ENCODE assay signal across 23 cellular contexts in the genomic region with DNA sequence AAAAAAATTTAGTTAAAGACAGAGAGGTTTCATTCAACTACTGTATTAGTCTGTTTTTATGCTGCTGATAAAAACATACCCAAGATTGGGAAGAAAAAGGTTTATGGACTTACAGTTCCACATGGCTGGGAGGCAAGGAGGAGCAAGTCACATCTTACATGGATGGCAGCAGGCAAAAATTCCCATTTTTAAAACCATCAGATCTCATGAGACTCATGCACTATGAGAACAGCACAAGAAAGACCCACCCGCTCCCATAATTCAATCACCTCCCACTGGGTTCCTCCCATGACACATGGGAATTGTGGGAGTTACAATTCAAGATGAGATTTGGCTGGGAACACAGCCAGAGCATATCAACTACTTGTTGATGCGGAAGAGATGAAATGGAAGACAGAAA. TPM values are rescaled to one million over a fixed set of nuclear protein-coding genes. Genes with fewer than 3 reads are reported as not detected.
A peak's percentile ranks its signal among the peaks of the same experiment; 100 is the strongest.
DNase-seq lines count a peak whose midpoint lies in the region; ATAC-seq and TF ChIP-seq lines count a peak whose summit lies in the region.
"Had no signal": no experiment of that assay in that cellular context is flagged by ENCODE, and none has a peak within 500 bp of the region (broad histone marks: within the 10 kb centered on the region; RNA-seq: fewer than 3 reads in every experiment).

No MANE protein-coding gene starts in this region.

- DNase-seq in left ventricle myocardium inferior (no peak), Right ventricle myocardium superior (no peak), NCI-H2171 treated with DMSO at 0.1 percent for 48 hours (lab: John Stamatoyannopoulos, UW) (peak; percentile 53), endothelial cell (ENCODE audit: low spot score) (no peak), smooth muscle cell (lab: John Stamatoyannopoulos, UW; ENCODE audit: unreplicated experiment) (no peak), mesothelial cell of epicardium (ENCODE audit: low spot score in 2 of 2, unreplicated experiment in 2 of 2) (no peak), amygdala (lab: John Stamatoyannopoulos, UW) (no peak)
- DNase-seq: ACHN; AML-193; BE2C; CD4-positive, alpha-beta T cell; CD8-positive, alpha-beta memory T cell; DMS 273 treated with DMSO at 0.1 percent for 48 hours; DMS79; EL; GDM1; GM23248; H7; HCEC 1CT had no signal

- H3K27ac ChIP-seq in left ventricle myocardium inferior (replicated peaks), result peak overlapping the region; percentile 10
- H3K27ac ChIP-seq in smooth muscle cell (ENCODE audit: low read depth), result no peak overlapping the region
- H3K27ac ChIP-seq: 22Rv1; BLaER1 treated with 17β-estradiol and CSF1 and Interleukin-3, amounts not matched to agents 10 nM and 100 nM; GM23248 had no signal

- TF ChIP-seq CTCF in left ventricle myocardium inferior (IDR thresholded peaks at IDR 0.05; ENCODE audit: borderline replicate concordance) (no peak), endothelial cell (IDR thresholded peaks at IDR 0.05; ENCODE audit: unreplicated experiment) (no peak), smooth muscle cell (IDR thresholded peaks at IDR 0.05; ENCODE audit: borderline replicate concordance, insufficient read depth, poor library complexity, severe bottlenecking) (no peak), mesothelial cell of epicardium (IDR thresholded peaks at IDR 0.05; ENCODE audit: unreplicated experiment) (no peak)

- intact Hi-C loops in left ventricle myocardium inferior (cut with micrococcal nuclease), result no loop called here
- intact Hi-C loops in Right ventricle myocardium superior (cut with DNase I), result no loop called here

- H3K36me3 Mint-ChIP-seq in endothelial cell (ENCODE audit: low read depth, unreplicated experiment) (peaks cover 46% of the 10 kb centered on the region), mesothelial cell of epicardium (peaks cover 44% of the 10 kb centered on the region)
- H3K36me3 Mint-ChIP-seq: CD14-positive monocyte had no signal

- peaks cover 2% of the 10 kb centered on the region for H3K27me3 Mint-ChIP-seq in endothelial cell (ENCODE audit: unreplicated experiment)
- no peaks in the 10 kb centered on the region for H3K27me3 Mint-ChIP-seq in mesothelial cell of epicardium (ENCODE audit: low read depth)

- H3K36me3 ChIP-seq in left ventricle myocardium inferior (no peaks in the 10 kb centered on the region), smooth muscle cell (ENCODE audit: low read depth) (no peaks in the 10 kb centered on the region)
- H3K36me3 ChIP-seq: BE2C; BLaER1 treated with 17β-estradiol and CSF1 and Interleukin-3, amounts not matched to agents 10 nM and 100 nM had no signal

- peaks cover 30% of the 10 kb centered on the region for H3K79me2 ChIP-seq in smooth muscle cell (ENCODE audit: low read depth)

- H3K4me1 ChIP-seq in left ventricle myocardium inferior (peaks cover under 1% of the 10 kb centered on the region), smooth muscle cell (ENCODE audit: low read depth) (no peaks in the 10 kb centered on the region)
- H3K4me1 ChIP-seq: BE2C; BLaER1 treated with 17β-estradiol and CSF1 and Interleukin-3, amounts not matched to agents 10 nM and 100 nM had no signal

- no peaks in the 10 kb centered on the region for H3K9me3 Mint-ChIP-seq in endothelial cell (ENCODE audit: unreplicated experiment)
- H3K9me3 Mint-ChIP-seq in mesothelial cell of epicardium, result peaks cover 6% of the 10 kb centered on the region
- H3K9me3 Mint-ChIP-seq: CD4-positive, alpha-beta T cell had no signal

- no peak overlapping the region for H3K4me2 ChIP-seq in smooth muscle cell
- H3K4me2 ChIP-seq: BLaER1 treated with 17β-estradiol and CSF1 and Interleukin-3, amounts not matched to agents 10 nM and 100 nM had no signal

- peak overlapping the region; percentile 43 for H3K4me3 Mint-ChIP-seq in endothelial cell (ENCODE audit: unreplicated experiment)
- no peak overlapping the region for H3K4me3 Mint-ChIP-seq in mesothelial cell of epicardium
- H3K4me3 Mint-ChIP-seq: CD14-positive monocyte; CD4-positive, alpha-beta T cell; CD8-positive, alpha-beta memory T cell had no signal

- no peak overlapping the region for H3K9ac ChIP-seq in smooth muscle cell (ENCODE audit: low read depth)
- H3K9ac ChIP-seq: BLaER1 treated with 17β-estradiol and CSF1 and Interleukin-3, amounts not matched to agents 10 nM and 100 nM; GM23248 had no signal

- WGBS in smooth muscle cell (ENCODE audit: low lambda C conversion rate), result 98% methylated on average over 2 of the region's 2 CpGs

- H3K4me1 Mint-ChIP-seq in endothelial cell (ENCODE audit: unreplicated experiment), result no peaks in the 10 kb centered on the region
- H3K4me1 Mint-ChIP-seq in mesothelial cell of epicardium, result peaks cover 8% of the 10 kb centered on the region
- H3K4me1 Mint-ChIP-seq: CD14-positive monocyte; CD8-positive, alpha-beta memory T cell had no signal

- no peaks in the 10 kb centered on the region for H4K20me1 ChIP-seq in smooth muscle cell (ENCODE audit: low read depth)
- H4K20me1 ChIP-seq: BLaER1 treated with 17β-estradiol and CSF1 and Interleukin-3, amounts not matched to agents 10 nM and 100 nM had no signal

- H3K9me3 ChIP-seq in left ventricle myocardium inferior (replicated peaks) (no peaks in the 10 kb centered on the region), smooth muscle cell (replicated peaks; ENCODE audit: low read depth) (no peaks in the 10 kb centered on the region)
- H3K9me3 ChIP-seq: BE2C had no signal

- no peaks in the 10 kb centered on the region for H3F3A ChIP-seq in smooth muscle cell (ENCODE audit: low read depth)

- H3K4me3 ChIP-seq in left ventricle myocardium inferior (no peak overlapping the region), smooth muscle cell (no peak overlapping the region)
- H3K4me3 ChIP-seq: BLaER1 treated with 17β-estradiol and CSF1 and Interleukin-3, amounts not matched to agents 10 nM and 100 nM; GM12878; GM23248 had no signal

- H2AFZ ChIP-seq in smooth muscle cell (ENCODE audit: low read depth), result no peak overlapping the region
- H2AFZ ChIP-seq: GM23248 had no signal

- ATAC-seq in Right ventricle myocardium superior (ENCODE audit: poor library complexity), result no peak
- ATAC-seq: GM12878 had no signal

- H3K27ac Mint-ChIP-seq in endothelial cell (ENCODE audit: unreplicated experiment) (no peak overlapping the region), mesothelial cell of epicardium (no peak overlapping the region)
- H3K27ac Mint-ChIP-seq: CD14-positive monocyte; CD4-positive, alpha-beta T cell; CD8-positive, alpha-beta memory T cell had no signal

- H3K27me3 ChIP-seq in left ventricle myocardium inferior (ENCODE audit: low read depth), result no peaks in the 10 kb centered on the region
- H3K27me3 ChIP-seq in smooth muscle cell (ENCODE audit: low read depth), result no peaks in the 10 kb centered on the region
- H3K27me3 ChIP-seq: BE2C; BLaER1 treated with 17β-estradiol and CSF1 and Interleukin-3, amounts not matched to agents 10 nM and 100 nM had no signal

RNA-seq across cellular contexts. Expression of a gene that starts 9.2 kb away (rescaled TPM):
- 2.8 TPM for total RNA-seq in left ventricle myocardium inferior
- total RNA-seq in Right ventricle myocardium superior, result 3.1 TPM
- 40.9 TPM for total RNA-seq in endothelial cell (ENCODE audit: unreplicated experiment)
- 9.7 and 9.9 TPM in 2 replicates for total RNA-seq in smooth muscle cell
- polyA plus RNA-seq in smooth muscle cell, result 23.3 and 25.4 TPM in 2 replicates
- total RNA-seq in mesothelial cell of epicardium, result 34.6 to 36.4 TPM (median 35.1 TPM) in 3 replicates
- total RNA-seq: CD4-positive, alpha-beta T cell had no signal
- polyA plus RNA-seq: CD14-positive monocyte had no signal

RNA-seq across cellular contexts. Expression of a gene that starts 51.3 kb away (rescaled TPM):
- total RNA-seq in left ventricle myocardium inferior (28.3 TPM), Right ventricle myocardium superior (23.6 TPM), endothelial cell (ENCODE audit: unreplicated experiment) (34.2 TPM), smooth muscle cell (33.4 and 45.9 TPM in 2 replicates), mesothelial cell of epicardium (26.9 to 28.9 TPM (median 28.2 TPM) in 3 replicates)
- 31.0 and 38.9 TPM in 2 replicates for polyA plus RNA-seq in smooth muscle cell
